Comparison of ENCODE assay signal across 22 cellular contexts in genomic region chr9:72427801-72428200, GRCh38.
"Had no signal": no experiment of that assay in that cellular context is flagged by ENCODE, and none has a peak within 500 bp of the region (broad histone marks: within the 10 kb centered on the region; RNA-seq: fewer than 3 reads in every experiment).

No MANE protein-coding gene starts in this region.

- H3K27me3 ChIP-seq: body of pancreas, cardiac muscle cell, colonic mucosa, foreskin keratinocyte, ovary, right lobe of liver, uterus had no signal

- H3K4me3 ChIP-seq: body of pancreas, cardiac muscle cell, colonic mucosa, left ventricle myocardium inferior, lung, ovary, right lobe of liver, uterus had no signal

- H3K4me1 ChIP-seq: body of pancreas, colonic mucosa, foreskin keratinocyte, left ventricle myocardium inferior, right lobe of liver, uterus had no signal

- H3K9me3 ChIP-seq: body of pancreas, colonic mucosa, left ventricle myocardium inferior, ovary, right lobe of liver, uterus had no signal

- DNase-seq: activated CD4-positive, alpha-beta T cell treated with anti-CD3 and anti-CD28 coated beads, Interleukin-2, amount 10 ng/mL, durations not matched to agents 7 days and 5 days; activated CD4-positive, CD25-positive, alpha-beta regulatory T cell treated with anti-CD3 and anti-CD28 coated beads, Interleukin-2, amount 50 U/mL, for 72 hours; activated CD8-positive, alpha-beta T cell treated with anti-CD3 and anti-CD28 coated beads for 36 hours; activated naive CD8-positive, alpha-beta T cell treated with anti-CD3 and anti-CD28 coated beads, Interleukin-2, amount 50 U/mL, for 24 hours; activated T-cell treated with anti-CD3 and anti-CD28 coated beads, Interleukin-2, amount 50 U/mL, for 4 hours; body of pancreas; cerebellar nuclear complex; colonic mucosa; effector memory CD4-positive, alpha-beta T cell; foreskin keratinocyte; left ventricle myocardium inferior; mesendoderm; ovary; right lobe of liver; small intestine; stimulated activated CD4-positive, alpha-beta T cell treated with anti-CD3 and anti-CD28 coated beads, Interleukin-4, amount 100 ng/mL, for 24 hours; stimulated activated naive CD8-positive, alpha-beta T cell treated with anti-CD3 and anti-CD28 coated beads, Interleukin-15, amount 100 ng/mL, for 72 hours; substantia nigra; T-helper 2 cell; uterus had no signal

- FAIRE-seq: small intestine had no signal

- H3K36me3 ChIP-seq: cardiac muscle cell, colonic mucosa, left ventricle myocardium inferior, ovary, right lobe of liver, uterus had no signal
